In genomic region chr12:131132118-131132892, GRCh38 we compare ENCODE assay signal across 8 cellular contexts.
DNase-seq lines count a peak whose midpoint lies in the region; ATAC-seq lines count a peak whose summit lies in the region.

No MANE protein-coding gene starts in this region.

- H3K27ac Mint-ChIP-seq in central memory CD8-positive, alpha-beta T cell (ENCODE audit: low read depth) = no peak overlapping the region

- no peaks in the 10 kb centered on the region for H3K27me3 Mint-ChIP-seq in central memory CD8-positive, alpha-beta T cell

- H3K36me3 Mint-ChIP-seq in central memory CD8-positive, alpha-beta T cell (ENCODE audit: insufficient read depth) = no peaks in the 10 kb centered on the region

- DNase-seq in AG20443 (ENCODE audit: low spot score) = peak; percentile 81
- peak; percentile 75 for DNase-seq in KBM-7
- peak; percentile 45 to 71 (median 57) for DNase-seq in activated CD4-positive, CD25-positive, alpha-beta regulatory T cell (lab: John Stamatoyannopoulos, UW)
- DNase-seq in central memory CD8-positive, alpha-beta T cell (ENCODE audit: low spot score in 2 of 2) = peak; percentile 48 to 58
- peak; percentile 55 for DNase-seq in left lobe of liver (ENCODE audit: low spot score)
- peak; percentile 20 to 77 (median 42) for DNase-seq in stimulated activated CD4-positive, alpha-beta T cell treated with anti-CD3 and anti-CD28 coated beads, TNF-alpha, amount 100 ng/mL, for 1 hour (ENCODE audit: low read depth in 3 of 3, low spot score in 1 of 3)

- H3K4me1 Mint-ChIP-seq in central memory CD8-positive, alpha-beta T cell = peaks cover 19% of the 10 kb centered on the region

- no peaks in the 10 kb centered on the region for H3K9me3 Mint-ChIP-seq in central memory CD8-positive, alpha-beta T cell

- ATAC-seq in GM18511 (IDR thresholded peaks at IDR 0.05; ENCODE audit: unreplicated experiment) = peak; percentile 81
- no peak for ATAC-seq in central memory CD8-positive, alpha-beta T cell (replicated peaks; ENCODE audit: extremely low read depth, poor library complexity, severe bottlenecking)
- peak; percentile 75 for ATAC-seq in left lobe of liver
- ATAC-seq in HG03280 (IDR thresholded peaks at IDR 0.05; ENCODE audit: unreplicated experiment) = no peak

- no peak overlapping the region for H3K4me3 Mint-ChIP-seq in central memory CD8-positive, alpha-beta T cell

- in situ Hi-C loops in KBM-7 (cut with MboI; ENCODE audit: low pct_unique_long_range_greater_than_20kb, low sequenced_read_pairs) = no loop called here

Comparison
In these comparisons a context has a peak if more than half of its experiments do, and no peak if none do; other contexts are left out.
1. ATAC-seq: peak in GM18511 (single experiment) and left lobe of liver (single experiment); none in central memory CD8-positive, alpha-beta T cell (single experiment) and HG03280 (single experiment).
2. Peak in every context shown above with its lines, with median percentiles within 50 percentile points of each other: DNase-seq.